In the genomic region with DNA sequence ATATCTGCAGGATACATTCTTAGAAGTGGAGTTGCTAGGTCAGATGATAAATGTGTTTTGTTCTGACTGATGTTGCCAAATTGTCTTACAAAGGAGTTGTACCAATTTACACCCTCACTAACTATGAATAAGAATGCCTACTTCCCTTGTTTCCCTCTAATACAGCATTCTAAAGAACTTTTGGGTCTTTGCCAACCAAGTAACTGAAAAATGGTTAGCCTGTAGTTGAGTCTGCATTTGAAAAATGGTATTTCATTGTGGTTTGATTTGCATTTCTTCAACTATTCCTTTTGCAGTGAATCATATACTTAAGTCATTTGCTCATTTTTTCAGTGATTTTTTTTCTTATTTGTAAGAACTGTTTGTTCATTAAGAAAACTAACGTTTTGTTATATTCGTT, we compare ENCODE assay signal across 2 cellular contexts.
TF ChIP-seq lines count a peak whose summit lies in the region.

No MANE protein-coding gene starts in this region.

TF ChIP-seq in GM23338, 12 proteins besides CTCF, POLR2A, EP300 and RAD21 (continued from another document):
- TF ChIP-seq, protein P1, sequence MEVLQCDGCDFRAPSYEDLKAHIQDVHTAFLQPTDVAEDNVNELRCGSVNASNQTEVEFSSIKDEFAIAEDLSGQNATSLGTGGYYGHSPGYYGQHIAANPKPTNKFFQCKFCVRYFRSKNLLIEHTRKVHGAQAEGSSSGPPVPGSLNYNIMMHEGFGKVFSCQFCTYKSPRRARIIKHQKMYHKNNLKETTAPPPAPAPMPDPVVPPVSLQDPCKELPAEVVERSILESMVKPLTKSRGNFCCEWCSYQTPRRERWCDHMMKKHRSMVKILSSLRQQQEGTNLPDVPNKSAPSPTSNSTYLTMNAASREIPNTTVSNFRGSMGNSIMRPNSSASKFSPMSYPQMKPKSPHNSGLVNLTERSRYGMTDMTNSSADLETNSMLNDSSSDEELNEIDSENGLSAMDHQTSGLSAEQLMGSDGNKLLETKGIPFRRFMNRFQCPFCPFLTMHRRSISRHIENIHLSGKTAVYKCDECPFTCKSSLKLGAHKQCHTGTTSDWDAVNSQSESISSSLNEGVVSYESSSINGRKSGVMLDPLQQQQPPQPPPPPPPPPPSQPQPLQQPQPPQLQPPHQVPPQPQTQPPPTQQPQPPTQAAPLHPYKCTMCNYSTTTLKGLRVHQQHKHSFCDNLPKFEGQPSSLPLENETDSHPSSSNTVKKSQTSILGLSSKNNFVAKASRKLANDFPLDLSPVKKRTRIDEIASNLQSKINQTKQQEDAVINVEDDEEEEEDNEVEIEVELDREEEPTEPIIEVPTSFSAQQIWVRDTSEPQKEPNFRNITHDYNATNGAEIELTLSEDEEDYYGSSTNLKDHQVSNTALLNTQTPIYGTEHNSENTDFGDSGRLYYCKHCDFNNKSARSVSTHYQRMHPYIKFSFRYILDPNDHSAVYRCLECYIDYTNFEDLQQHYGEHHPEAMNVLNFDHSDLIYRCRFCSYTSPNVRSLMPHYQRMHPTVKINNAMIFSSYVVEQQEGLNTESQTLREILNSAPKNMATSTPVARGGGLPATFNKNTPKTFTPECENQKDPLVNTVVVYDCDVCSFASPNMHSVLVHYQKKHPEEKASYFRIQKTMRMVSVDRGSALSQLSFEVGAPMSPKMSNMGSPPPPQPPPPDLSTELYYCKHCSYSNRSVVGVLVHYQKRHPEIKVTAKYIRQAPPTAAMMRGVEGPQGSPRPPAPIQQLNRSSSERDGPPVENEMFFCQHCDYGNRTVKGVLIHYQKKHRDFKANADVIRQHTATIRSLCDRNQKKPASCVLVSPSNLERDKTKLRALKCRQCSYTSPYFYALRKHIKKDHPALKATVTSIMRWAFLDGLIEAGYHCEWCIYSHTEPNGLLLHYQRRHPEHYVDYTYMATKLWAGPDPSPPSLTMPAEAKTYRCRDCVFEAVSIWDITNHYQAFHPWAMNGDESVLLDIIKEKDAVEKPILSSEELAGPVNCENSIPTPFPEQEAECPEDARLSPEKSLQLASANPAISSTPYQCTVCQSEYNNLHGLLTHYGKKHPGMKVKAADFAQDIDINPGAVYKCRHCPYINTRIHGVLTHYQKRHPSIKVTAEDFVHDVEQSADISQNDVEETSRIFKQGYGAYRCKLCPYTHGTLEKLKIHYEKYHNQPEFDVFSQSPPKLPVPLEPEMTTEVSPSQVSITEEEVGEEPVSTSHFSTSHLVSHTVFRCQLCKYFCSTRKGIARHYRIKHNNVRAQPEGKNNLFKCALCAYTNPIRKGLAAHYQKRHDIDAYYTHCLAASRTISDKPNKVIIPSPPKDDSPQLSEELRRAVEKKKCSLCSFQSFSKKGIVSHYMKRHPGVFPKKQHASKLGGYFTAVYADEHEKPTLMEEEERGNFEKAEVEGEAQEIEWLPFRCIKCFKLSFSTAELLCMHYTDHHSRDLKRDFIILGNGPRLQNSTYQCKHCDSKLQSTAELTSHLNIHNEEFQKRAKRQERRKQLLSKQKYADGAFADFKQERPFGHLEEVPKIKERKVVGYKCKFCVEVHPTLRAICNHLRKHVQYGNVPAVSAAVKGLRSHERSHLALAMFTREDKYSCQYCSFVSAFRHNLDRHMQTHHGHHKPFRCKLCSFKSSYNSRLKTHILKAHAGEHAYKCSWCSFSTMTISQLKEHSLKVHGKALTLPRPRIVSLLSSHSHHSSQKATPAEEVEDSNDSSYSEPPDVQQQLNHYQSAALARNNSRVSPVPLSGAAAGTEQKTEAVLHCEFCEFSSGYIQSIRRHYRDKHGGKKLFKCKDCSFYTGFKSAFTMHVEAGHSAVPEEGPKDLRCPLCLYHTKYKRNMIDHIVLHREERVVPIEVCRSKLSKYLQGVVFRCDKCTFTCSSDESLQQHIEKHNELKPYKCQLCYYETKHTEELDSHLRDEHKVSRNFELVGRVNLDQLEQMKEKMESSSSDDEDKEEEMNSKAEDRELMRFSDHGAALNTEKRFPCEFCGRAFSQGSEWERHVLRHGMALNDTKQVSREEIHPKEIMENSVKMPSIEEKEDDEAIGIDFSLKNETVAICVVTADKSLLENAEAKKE (CRISPR knock-in tag; IDR thresholded peaks at IDR 0.05): no peak
- TF ChIP-seq, protein P2, sequence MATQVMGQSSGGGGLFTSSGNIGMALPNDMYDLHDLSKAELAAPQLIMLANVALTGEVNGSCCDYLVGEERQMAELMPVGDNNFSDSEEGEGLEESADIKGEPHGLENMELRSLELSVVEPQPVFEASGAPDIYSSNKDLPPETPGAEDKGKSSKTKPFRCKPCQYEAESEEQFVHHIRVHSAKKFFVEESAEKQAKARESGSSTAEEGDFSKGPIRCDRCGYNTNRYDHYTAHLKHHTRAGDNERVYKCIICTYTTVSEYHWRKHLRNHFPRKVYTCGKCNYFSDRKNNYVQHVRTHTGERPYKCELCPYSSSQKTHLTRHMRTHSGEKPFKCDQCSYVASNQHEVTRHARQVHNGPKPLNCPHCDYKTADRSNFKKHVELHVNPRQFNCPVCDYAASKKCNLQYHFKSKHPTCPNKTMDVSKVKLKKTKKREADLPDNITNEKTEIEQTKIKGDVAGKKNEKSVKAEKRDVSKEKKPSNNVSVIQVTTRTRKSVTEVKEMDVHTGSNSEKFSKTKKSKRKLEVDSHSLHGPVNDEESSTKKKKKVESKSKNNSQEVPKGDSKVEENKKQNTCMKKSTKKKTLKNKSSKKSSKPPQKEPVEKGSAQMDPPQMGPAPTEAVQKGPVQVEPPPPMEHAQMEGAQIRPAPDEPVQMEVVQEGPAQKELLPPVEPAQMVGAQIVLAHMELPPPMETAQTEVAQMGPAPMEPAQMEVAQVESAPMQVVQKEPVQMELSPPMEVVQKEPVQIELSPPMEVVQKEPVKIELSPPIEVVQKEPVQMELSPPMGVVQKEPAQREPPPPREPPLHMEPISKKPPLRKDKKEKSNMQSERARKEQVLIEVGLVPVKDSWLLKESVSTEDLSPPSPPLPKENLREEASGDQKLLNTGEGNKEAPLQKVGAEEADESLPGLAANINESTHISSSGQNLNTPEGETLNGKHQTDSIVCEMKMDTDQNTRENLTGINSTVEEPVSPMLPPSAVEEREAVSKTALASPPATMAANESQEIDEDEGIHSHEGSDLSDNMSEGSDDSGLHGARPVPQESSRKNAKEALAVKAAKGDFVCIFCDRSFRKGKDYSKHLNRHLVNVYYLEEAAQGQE (IDR thresholded peaks at IDR 0.05; ENCODE audit: unreplicated experiment): no peak
- no peak for TF ChIP-seq POLR2AphosphoS5 (IDR thresholded peaks at IDR 0.05; ENCODE audit: low read depth)
- no peak for TF ChIP-seq EZH2 (IDR thresholded peaks at IDR 0.05; ENCODE audit: low read depth, unreplicated experiment)
- TF ChIP-seq ZNF114 (CRISPR knock-in tag; IDR thresholded peaks at IDR 0.05): no peak
- no peak for TF ChIP-seq CREB1 (CRISPR knock-in tag; IDR thresholded peaks at IDR 0.05; ENCODE audit: low read depth)
- no peak for TF ChIP-seq STAT1 (IDR thresholded peaks at IDR 0.05; ENCODE audit: unreplicated experiment)
- TF ChIP-seq JUNB (IDR thresholded peaks at IDR 0.05; ENCODE audit: unreplicated experiment): no peak
- no peak for TF ChIP-seq ZNF331 (CRISPR knock-in tag; IDR thresholded peaks at IDR 0.05; ENCODE audit: low read depth)
- no peak for TF ChIP-seq EZH2phosphoT487 (IDR thresholded peaks at IDR 0.05; ENCODE audit: unreplicated experiment)
- TF ChIP-seq NANOG (IDR thresholded peaks at IDR 0.05; ENCODE audit: borderline replicate concordance): no peak

TF ChIP-seq in WTC11, 78 proteins besides CTCF, POLR2A, EP300 and RAD21 (continued from another document):
- TF ChIP-seq, protein P3, sequence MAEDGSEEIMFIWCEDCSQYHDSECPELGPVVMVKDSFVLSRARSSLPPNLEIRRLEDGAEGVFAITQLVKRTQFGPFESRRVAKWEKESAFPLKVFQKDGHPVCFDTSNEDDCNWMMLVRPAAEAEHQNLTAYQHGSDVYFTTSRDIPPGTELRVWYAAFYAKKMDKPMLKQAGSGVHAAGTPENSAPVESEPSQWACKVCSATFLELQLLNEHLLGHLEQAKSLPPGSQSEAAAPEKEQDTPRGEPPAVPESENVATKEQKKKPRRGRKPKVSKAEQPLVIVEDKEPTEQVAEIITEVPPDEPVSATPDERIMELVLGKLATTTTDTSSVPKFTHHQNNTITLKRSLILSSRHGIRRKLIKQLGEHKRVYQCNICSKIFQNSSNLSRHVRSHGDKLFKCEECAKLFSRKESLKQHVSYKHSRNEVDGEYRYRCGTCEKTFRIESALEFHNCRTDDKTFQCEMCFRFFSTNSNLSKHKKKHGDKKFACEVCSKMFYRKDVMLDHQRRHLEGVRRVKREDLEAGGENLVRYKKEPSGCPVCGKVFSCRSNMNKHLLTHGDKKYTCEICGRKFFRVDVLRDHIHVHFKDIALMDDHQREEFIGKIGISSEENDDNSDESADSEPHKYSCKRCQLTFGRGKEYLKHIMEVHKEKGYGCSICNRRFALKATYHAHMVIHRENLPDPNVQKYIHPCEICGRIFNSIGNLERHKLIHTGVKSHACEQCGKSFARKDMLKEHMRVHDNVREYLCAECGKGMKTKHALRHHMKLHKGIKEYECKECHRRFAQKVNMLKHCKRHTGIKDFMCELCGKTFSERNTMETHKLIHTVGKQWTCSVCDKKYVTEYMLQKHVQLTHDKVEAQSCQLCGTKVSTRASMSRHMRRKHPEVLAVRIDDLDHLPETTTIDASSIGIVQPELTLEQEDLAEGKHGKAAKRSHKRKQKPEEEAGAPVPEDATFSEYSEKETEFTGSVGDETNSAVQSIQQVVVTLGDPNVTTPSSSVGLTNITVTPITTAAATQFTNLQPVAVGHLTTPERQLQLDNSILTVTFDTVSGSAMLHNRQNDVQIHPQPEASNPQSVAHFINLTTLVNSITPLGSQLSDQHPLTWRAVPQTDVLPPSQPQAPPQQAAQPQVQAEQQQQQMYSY (CRISPR knock-in tag; IDR thresholded peaks at IDR 0.05): no peak
- TF ChIP-seq CBFB (CRISPR knock-in tag; IDR thresholded peaks at IDR 0.05; ENCODE audit: low read depth): no peak
- no peak for TF ChIP-seq ZBTB21 (CRISPR knock-in tag; IDR thresholded peaks at IDR 0.05; ENCODE audit: borderline replicate concordance)
- TF ChIP-seq, protein P4, sequence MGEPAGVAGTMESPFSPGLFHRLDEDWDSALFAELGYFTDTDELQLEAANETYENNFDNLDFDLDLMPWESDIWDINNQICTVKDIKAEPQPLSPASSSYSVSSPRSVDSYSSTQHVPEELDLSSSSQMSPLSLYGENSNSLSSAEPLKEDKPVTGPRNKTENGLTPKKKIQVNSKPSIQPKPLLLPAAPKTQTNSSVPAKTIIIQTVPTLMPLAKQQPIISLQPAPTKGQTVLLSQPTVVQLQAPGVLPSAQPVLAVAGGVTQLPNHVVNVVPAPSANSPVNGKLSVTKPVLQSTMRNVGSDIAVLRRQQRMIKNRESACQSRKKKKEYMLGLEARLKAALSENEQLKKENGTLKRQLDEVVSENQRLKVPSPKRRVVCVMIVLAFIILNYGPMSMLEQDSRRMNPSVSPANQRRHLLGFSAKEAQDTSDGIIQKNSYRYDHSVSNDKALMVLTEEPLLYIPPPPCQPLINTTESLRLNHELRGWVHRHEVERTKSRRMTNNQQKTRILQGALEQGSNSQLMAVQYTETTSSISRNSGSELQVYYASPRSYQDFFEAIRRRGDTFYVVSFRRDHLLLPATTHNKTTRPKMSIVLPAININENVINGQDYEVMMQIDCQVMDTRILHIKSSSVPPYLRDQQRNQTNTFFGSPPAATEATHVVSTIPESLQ (CRISPR knock-in tag; IDR thresholded peaks at IDR 0.05): no peak
- TF ChIP-seq, protein P5, sequence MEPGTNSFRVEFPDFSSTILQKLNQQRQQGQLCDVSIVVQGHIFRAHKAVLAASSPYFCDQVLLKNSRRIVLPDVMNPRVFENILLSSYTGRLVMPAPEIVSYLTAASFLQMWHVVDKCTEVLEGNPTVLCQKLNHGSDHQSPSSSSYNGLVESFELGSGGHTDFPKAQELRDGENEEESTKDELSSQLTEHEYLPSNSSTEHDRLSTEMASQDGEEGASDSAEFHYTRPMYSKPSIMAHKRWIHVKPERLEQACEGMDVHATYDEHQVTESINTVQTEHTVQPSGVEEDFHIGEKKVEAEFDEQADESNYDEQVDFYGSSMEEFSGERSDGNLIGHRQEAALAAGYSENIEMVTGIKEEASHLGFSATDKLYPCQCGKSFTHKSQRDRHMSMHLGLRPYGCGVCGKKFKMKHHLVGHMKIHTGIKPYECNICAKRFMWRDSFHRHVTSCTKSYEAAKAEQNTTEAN (CRISPR knock-in tag; IDR thresholded peaks at IDR 0.05): no peak
- no peak for TF ChIP-seq ELF4 (CRISPR knock-in tag; IDR thresholded peaks at IDR 0.05; ENCODE audit: low read depth)
- TF ChIP-seq, protein P6, sequence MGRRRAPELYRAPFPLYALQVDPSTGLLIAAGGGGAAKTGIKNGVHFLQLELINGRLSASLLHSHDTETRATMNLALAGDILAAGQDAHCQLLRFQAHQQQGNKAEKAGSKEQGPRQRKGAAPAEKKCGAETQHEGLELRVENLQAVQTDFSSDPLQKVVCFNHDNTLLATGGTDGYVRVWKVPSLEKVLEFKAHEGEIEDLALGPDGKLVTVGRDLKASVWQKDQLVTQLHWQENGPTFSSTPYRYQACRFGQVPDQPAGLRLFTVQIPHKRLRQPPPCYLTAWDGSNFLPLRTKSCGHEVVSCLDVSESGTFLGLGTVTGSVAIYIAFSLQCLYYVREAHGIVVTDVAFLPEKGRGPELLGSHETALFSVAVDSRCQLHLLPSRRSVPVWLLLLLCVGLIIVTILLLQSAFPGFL (CRISPR knock-in tag; IDR thresholded peaks at IDR 0.05; ENCODE audit: borderline replicate concordance): no peak
- TF ChIP-seq NR1H2 (CRISPR knock-in tag; IDR thresholded peaks at IDR 0.05): no peak
- no peak for TF ChIP-seq IRF2 (CRISPR knock-in tag; IDR thresholded peaks at IDR 0.05; ENCODE audit: borderline replicate concordance, low read depth)
- TF ChIP-seq, protein P7, sequence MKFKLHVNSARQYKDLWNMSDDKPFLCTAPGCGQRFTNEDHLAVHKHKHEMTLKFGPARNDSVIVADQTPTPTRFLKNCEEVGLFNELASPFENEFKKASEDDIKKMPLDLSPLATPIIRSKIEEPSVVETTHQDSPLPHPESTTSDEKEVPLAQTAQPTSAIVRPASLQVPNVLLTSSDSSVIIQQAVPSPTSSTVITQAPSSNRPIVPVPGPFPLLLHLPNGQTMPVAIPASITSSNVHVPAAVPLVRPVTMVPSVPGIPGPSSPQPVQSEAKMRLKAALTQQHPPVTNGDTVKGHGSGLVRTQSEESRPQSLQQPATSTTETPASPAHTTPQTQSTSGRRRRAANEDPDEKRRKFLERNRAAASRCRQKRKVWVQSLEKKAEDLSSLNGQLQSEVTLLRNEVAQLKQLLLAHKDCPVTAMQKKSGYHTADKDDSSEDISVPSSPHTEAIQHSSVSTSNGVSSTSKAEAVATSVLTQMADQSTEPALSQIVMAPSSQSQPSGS (CRISPR knock-in tag; IDR thresholded peaks at IDR 0.05; ENCODE audit: borderline replicate concordance, low read depth): no peak
- TF ChIP-seq TCF7 (CRISPR knock-in tag; IDR thresholded peaks at IDR 0.05; ENCODE audit: low read depth): no peak
